In the genomic region with DNA sequence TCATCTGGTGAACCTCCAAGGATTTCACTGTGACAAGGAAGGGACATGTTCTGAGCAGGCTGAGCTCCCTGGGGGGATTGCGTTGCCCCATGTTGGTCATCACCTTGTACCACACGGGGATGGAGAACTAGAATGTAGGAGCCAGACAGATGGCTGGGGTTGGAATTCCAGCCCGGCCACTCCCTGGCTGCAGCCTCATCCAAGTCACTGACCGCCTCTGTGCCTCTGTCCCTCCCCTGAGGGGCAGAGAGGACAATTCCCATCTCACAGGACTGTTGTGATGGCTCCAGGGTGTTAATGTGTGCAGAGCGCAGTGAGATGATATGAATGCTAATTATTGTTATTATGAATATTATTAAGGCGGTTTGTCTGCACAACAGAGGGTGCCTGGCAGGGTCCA, we compare ENCODE assay signal across 19 cellular contexts.
A peak's percentile ranks its signal among the peaks of the same experiment; 100 is the strongest.
DNase-seq lines count a peak whose midpoint lies in the region; ATAC-seq lines count a peak whose summit lies in the region.
"Had no signal": no experiment of that assay in that cellular context is flagged by ENCODE, and none has a peak within 500 bp of the region (broad histone marks: within the 10 kb centered on the region; RNA-seq: fewer than 3 reads in every experiment).

No MANE protein-coding gene starts in this region.

- ATAC-seq in GM19463 (IDR thresholded peaks at IDR 0.05; ENCODE audit: unreplicated experiment): no peak
- no peak for ATAC-seq in HG02870 (IDR thresholded peaks at IDR 0.05; ENCODE audit: unreplicated experiment)
- ATAC-seq: GM23338, Panc1 had no signal

- DNase-seq in GM03348 (ENCODE audit: low spot score) (peak; percentile 3), cerebellar cortex (ENCODE audit: low spot score) (peak; percentile 78), iPS-NIHi11 (ENCODE audit: low spot score) (peak; percentile 6)
- no peak for DNase-seq in activated CD4-positive, alpha-beta T cell treated with anti-CD3 and anti-CD28 coated beads for 1 hour
- no peak for DNase-seq in NK-92 treated with Interleukin-12 subunit alpha and Interleukin-12 subunit beta, amount 100 ng/mL, for 24 hours (lab: John Stamatoyannopoulos, UW)
- DNase-seq: Calu3, DND-41, HFFc6, KBM-7, NCI-H2029, NCI-H446 treated with DMSO at 0.1 percent for 48 hours, NCI-H526, NCI-H82, SHP77, SW 1271 had no signal

Comparison
In these comparisons a context has a peak if more than half of its experiments do, and no peak if none do; other contexts are left out.
1. DNase-seq: peak in GM03348 (single experiment), cerebellar cortex (single experiment) and iPS-NIHi11 (single experiment); none in activated CD4-positive, alpha-beta T cell treated with anti-CD3 and anti-CD28 coated beads for 1 hour (single experiment) and NK-92 treated with Interleukin-12 subunit alpha and Interleukin-12 subunit beta, amount 100 ng/mL, for 24 hours (single experiment).